ENCODE assay signal across 14 cellular contexts in genomic region chr10:11224321-11224720, GRCh38.
DNase-seq lines count a peak whose midpoint lies in the region; ATAC-seq and TF ChIP-seq lines count a peak whose summit lies in the region.
"Had no signal": no experiment of that assay in that cellular context is flagged by ENCODE, and none has a peak within 500 bp of the region (broad histone marks: within the 10 kb centered on the region; RNA-seq: fewer than 3 reads in every experiment).

No MANE protein-coding gene starts in this region.

- peak overlapping the region in 4 of 11 experiments; percentile 44 to 78 (median 64); a peak in 5 of 22 replicates for H3K9ac ChIP-seq in BLaER1 treated with 17β-estradiol and CSF1 and Interleukin-3, amounts not matched to agents 10 nM and 100 nM
- H3K9ac ChIP-seq: parathyroid adenoma had no signal

- peak overlapping the region in 9 of 11 experiments; percentile 74 to 95 (median 89); a peak in 14 of 22 replicates for H3K27ac ChIP-seq in BLaER1 treated with 17β-estradiol and CSF1 and Interleukin-3, amounts not matched to agents 10 nM and 100 nM
- H3K27ac ChIP-seq in spleen (no peak overlapping the region), sigmoid colon (no peak overlapping the region)
- H3K27ac ChIP-seq: body of pancreas, C4-2B, lower lobe of right lung, parathyroid adenoma, WERI-Rb-1 had no signal

- no peaks in the 10 kb centered on the region for H3K27me3 ChIP-seq in BLaER1 treated with 17β-estradiol and CSF1 and Interleukin-3, amounts not matched to agents 10 nM and 100 nM
- H3K27me3 ChIP-seq in spleen (replicated peaks in 1 of 7) (no peaks in the 10 kb centered on the region), sigmoid colon (no peaks in the 10 kb centered on the region)
- H3K27me3 ChIP-seq: body of pancreas had no signal

- DNase-seq in activated CD4-positive, alpha-beta T cell treated with anti-CD3 and anti-CD28 coated beads, Interleukin-2, amount 10 ng/mL, durations not matched to agents 24 days and 14 days, result no peak
- DNase-seq in activated CD4-positive, alpha-beta T cell treated with anti-CD3 and anti-CD28 coated beads for 1 hour, result no peak
- DNase-seq in activated CD8-positive, alpha-beta T cell treated with anti-CD3 and anti-CD28 coated beads for 36 hours, result no peak
- DNase-seq in naive B cell (no peak), spleen (no peak), sigmoid colon (no peak)
- DNase-seq: body of pancreas, lower lobe of right lung, SHP77 treated with DMSO at 0.1 percent for 48 hours, WERI-Rb-1 had no signal

- H3K4me2 ChIP-seq in BLaER1 treated with 17β-estradiol and CSF1 and Interleukin-3, amounts not matched to agents 10 nM and 100 nM, result peak overlapping the region in 10 of 11 experiments; percentile 80 to 97 (median 90); a peak in 19 of 22 replicates

- peaks cover 64 to 96% (median 87%) of the 10 kb centered on the region in 11 experiments for H3K36me3 ChIP-seq in BLaER1 treated with 17β-estradiol and CSF1 and Interleukin-3, amounts not matched to agents 10 nM and 100 nM
- H3K36me3 ChIP-seq in spleen (peaks cover 0 to 92% (median 9%) of the 10 kb centered on the region in 6 donors), sigmoid colon (peaks cover 0 to 6% (median 0%) of the 10 kb centered on the region in 4 donors)
- H3K36me3 ChIP-seq: WERI-Rb-1 had no signal

- no peak for TF ChIP-seq EP300 in sigmoid colon (IDR thresholded peaks at IDR 0.05)

- peak overlapping the region; percentile 92 for H3K27ac Mint-ChIP-seq in activated CD4-positive, alpha-beta T cell treated with anti-CD3 and anti-CD28 coated beads, Interleukin-2, amount 10 ng/mL, durations not matched to agents 24 days and 14 days
- H3K27ac Mint-ChIP-seq in activated CD8-positive, alpha-beta T cell treated with anti-CD3 and anti-CD28 coated beads for 36 hours, result peak overlapping the region; percentile 93
- H3K27ac Mint-ChIP-seq in naive B cell, result peak overlapping the region; percentile 31 to 93 (median 80)

- peaks cover 73% of the 10 kb centered on the region for H3K4me1 Mint-ChIP-seq in activated CD4-positive, alpha-beta T cell treated with anti-CD3 and anti-CD28 coated beads, Interleukin-2, amount 10 ng/mL, durations not matched to agents 24 days and 14 days
- peaks cover 95% of the 10 kb centered on the region for H3K4me1 Mint-ChIP-seq in activated CD8-positive, alpha-beta T cell treated with anti-CD3 and anti-CD28 coated beads for 36 hours (ENCODE audit: low read depth)
- peaks cover 60 to 75% (median 69%) of the 10 kb centered on the region in 3 donors for H3K4me1 Mint-ChIP-seq in naive B cell

- H3K9me3 ChIP-seq in BLaER1 treated with 17β-estradiol and CSF1 and Interleukin-3, amounts not matched to agents 10 nM and 100 nM (replicated peaks in 1 of 11), result no peaks in the 10 kb centered on the region
- no peaks in the 10 kb centered on the region for H3K9me3 ChIP-seq in spleen
- no peaks in the 10 kb centered on the region for H3K9me3 ChIP-seq in sigmoid colon
- H3K9me3 ChIP-seq: body of pancreas, lower lobe of right lung had no signal

- peaks cover 68% of the 10 kb centered on the region for H3K36me3 Mint-ChIP-seq in activated CD4-positive, alpha-beta T cell treated with anti-CD3 and anti-CD28 coated beads, Interleukin-2, amount 10 ng/mL, durations not matched to agents 24 days and 14 days (ENCODE audit: low read depth)
- peaks cover 90% of the 10 kb centered on the region for H3K36me3 Mint-ChIP-seq in activated CD8-positive, alpha-beta T cell treated with anti-CD3 and anti-CD28 coated beads for 36 hours (ENCODE audit: low read depth)
- H3K36me3 Mint-ChIP-seq in naive B cell, result peaks cover 0 to 12% of the 10 kb centered on the region in 2 donors

- peaks cover 68 to 100% (median 94%) of the 10 kb centered on the region in 10 experiments for H3K4me1 ChIP-seq in BLaER1 treated with 17β-estradiol and CSF1 and Interleukin-3, amounts not matched to agents 10 nM and 100 nM
- H3K4me1 ChIP-seq in spleen (peaks cover 22 to 97% (median 58%) of the 10 kb centered on the region in 6 donors), sigmoid colon (peaks cover 0 to 20% (median 8%) of the 10 kb centered on the region in 4 donors)
- H3K4me1 ChIP-seq: body of pancreas, parathyroid adenoma had no signal

- no peak for TF ChIP-seq CTCF in activated CD8-positive, alpha-beta T cell treated with anti-CD3 and anti-CD28 coated beads for 36 hours (IDR thresholded peaks at IDR 0.05)
- TF ChIP-seq CTCF in spleen (IDR thresholded peaks at IDR 0.05 in 8 of 11, conservative IDR thresholded peaks at IDR 0.05 in 3 of 11) (no peak), sigmoid colon (IDR thresholded peaks at IDR 0.05) (no peak)

- no peak for TF ChIP-seq POLR2A in spleen (IDR thresholded peaks at IDR 0.05)
- no peak for TF ChIP-seq POLR2A in sigmoid colon (IDR thresholded peaks at IDR 0.05)

- no peak for ATAC-seq in activated CD8-positive, alpha-beta T cell treated with anti-CD3 and anti-CD28 coated beads for 36 hours
- no peak for ATAC-seq in naive B cell (ENCODE audit: low read depth in 2 of 2)
- ATAC-seq in GM21723 (IDR thresholded peaks at IDR 0.05; ENCODE audit: unreplicated experiment), result no peak
- ATAC-seq: body of pancreas, lower lobe of right lung had no signal

- 91 to 98% (median 93%) methylated on average over 5 of the region's 5 CpGs for WGBS in spleen, 5 donors
- 96 to 97% methylated on average over 5 of the region's 5 CpGs for WGBS in sigmoid colon, 2 donors

- POLR2A ChIA-PET in activated CD8-positive, alpha-beta T cell treated with anti-CD3 and anti-CD28 coated beads for 36 hours (lab: Charles Lee), result interaction anchor here (0.6 to 6.7 kb wide), 7 partner anchors 12 to 121 kb away, joined by 3 to 41 read pairs (median 14); no protein-coding TSS in a partner anchor

- peak overlapping the region; percentile 5 for H3K4me3 Mint-ChIP-seq in activated CD4-positive, alpha-beta T cell treated with anti-CD3 and anti-CD28 coated beads, Interleukin-2, amount 10 ng/mL, durations not matched to agents 24 days and 14 days
- no peak overlapping the region for H3K4me3 Mint-ChIP-seq in activated CD8-positive, alpha-beta T cell treated with anti-CD3 and anti-CD28 coated beads for 36 hours
- peak overlapping the region in 1 of 8 donors; percentile 80 for H3K4me3 Mint-ChIP-seq in naive B cell

- CTCF ChIA-PET in activated CD8-positive, alpha-beta T cell treated with anti-CD3 and anti-CD28 coated beads for 36 hours (lab: Charles Lee), result no interaction called here

- intact Hi-C loops in activated CD4-positive, alpha-beta T cell treated with anti-CD3 and anti-CD28 coated beads, Interleukin-2, amount 10 ng/mL, durations not matched to agents 24 days and 14 days (cut with micrococcal nuclease), result no loop called here
- intact Hi-C loops in activated CD8-positive, alpha-beta T cell treated with anti-CD3 and anti-CD28 coated beads for 36 hours (cut with micrococcal nuclease), result no loop called here
- intact Hi-C loops in spleen (cut with DNase I; ENCODE audit: low total_unique reads) (no loop called here), sigmoid colon (cut with DNase I) (no loop called here)

- H3K4me3 ChIP-seq in BLaER1 treated with 17β-estradiol and CSF1 and Interleukin-3, amounts not matched to agents 10 nM and 100 nM, result no peak overlapping the region
- H3K4me3 ChIP-seq in spleen (no peak overlapping the region), sigmoid colon (no peak overlapping the region)
- H3K4me3 ChIP-seq: body of pancreas, lower lobe of right lung had no signal

- peaks cover 29 to 100% (median 99%) of the 10 kb centered on the region in 11 experiments for H4K20me1 ChIP-seq in BLaER1 treated with 17β-estradiol and CSF1 and Interleukin-3, amounts not matched to agents 10 nM and 100 nM

- H3K27me3 Mint-ChIP-seq in activated CD4-positive, alpha-beta T cell treated with anti-CD3 and anti-CD28 coated beads, Interleukin-2, amount 10 ng/mL, durations not matched to agents 24 days and 14 days, result no peaks in the 10 kb centered on the region
- H3K27me3 Mint-ChIP-seq in activated CD8-positive, alpha-beta T cell treated with anti-CD3 and anti-CD28 coated beads for 36 hours, result no peaks in the 10 kb centered on the region
- H3K27me3 Mint-ChIP-seq in naive B cell, result no peaks in the 10 kb centered on the region

- peaks cover 4% of the 10 kb centered on the region for H3K9me3 Mint-ChIP-seq in activated CD4-positive, alpha-beta T cell treated with anti-CD3 and anti-CD28 coated beads, Interleukin-2, amount 10 ng/mL, durations not matched to agents 24 days and 14 days
- H3K9me3 Mint-ChIP-seq in activated CD8-positive, alpha-beta T cell treated with anti-CD3 and anti-CD28 coated beads for 36 hours, result no peaks in the 10 kb centered on the region
- no peaks in the 10 kb centered on the region for H3K9me3 Mint-ChIP-seq in naive B cell

Comparison
In these comparisons a context has a peak if more than half of its experiments do, and no peak if none do; other contexts are left out.
1. H3K27ac ChIP-seq: peak in BLaER1 treated with 17β-estradiol and CSF1 and Interleukin-3, amounts not matched to agents 10 nM and 100 nM (9 of 11); none in spleen (0 of 8) and sigmoid colon (0 of 4).
2. Peak in every context shown above with its lines, with median percentiles within 50 percentile points of each other: H3K27ac Mint-ChIP-seq.